In the genomic region with DNA sequence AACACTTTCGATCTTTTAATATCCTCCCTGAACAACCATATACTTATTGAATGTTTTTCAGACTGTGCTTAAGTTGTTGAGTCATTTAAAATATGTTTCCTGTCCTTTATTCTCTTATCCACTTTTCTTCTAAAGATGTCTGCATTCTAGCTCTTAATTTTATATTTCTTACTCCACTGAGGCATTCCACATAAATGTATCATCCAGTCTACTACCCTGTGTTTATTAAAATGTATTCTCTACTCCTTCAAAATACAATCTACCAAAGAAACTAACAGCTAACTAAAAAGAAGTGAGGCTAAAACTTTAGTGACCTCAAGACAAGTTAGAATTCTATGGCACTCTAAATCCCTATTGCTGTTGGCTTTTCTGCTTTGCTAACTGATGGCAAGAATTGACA, we compare ENCODE assay signal across 30 cellular contexts.
DNase-seq lines count a peak whose midpoint lies in the region; ATAC-seq and TF ChIP-seq lines count a peak whose summit lies in the region.
"Had no signal": no experiment of that assay in that cellular context is flagged by ENCODE, and none has a peak within 500 bp of the region (broad histone marks: within the 10 kb centered on the region; RNA-seq: fewer than 3 reads in every experiment).

No MANE protein-coding gene starts in this region.

- in situ Hi-C loops in GM23248 (cut with MboI) = no loop called here

- no peaks in the 10 kb centered on the region for H3K9me2 ChIP-seq in GM23248 (ENCODE audit: insufficient read depth)

- H3K4me2 ChIP-seq in GM23248 (ENCODE audit: unreplicated experiment) (peak overlapping the region; percentile 16), skeletal muscle satellite cell (ENCODE audit: low read length) (peak overlapping the region; percentile 10)

- peaks cover 43% of the 10 kb centered on the region for H3K4me1 ChIP-seq in GM23248 (ENCODE audit: insufficient read depth)
- peaks cover 21% of the 10 kb centered on the region for H3K4me1 ChIP-seq in skeletal muscle satellite cell (ENCODE audit: control insufficient read depth, insufficient read depth, low read length)
- peaks cover 0 to 5% (median 0%) of the 10 kb centered on the region in 4 donors for H3K4me1 ChIP-seq in sigmoid colon
- H3K4me1 ChIP-seq: gastrocnemius medialis had no signal

- H3K79me2 ChIP-seq in GM23248 (ENCODE audit: insufficient read depth) = no peaks in the 10 kb centered on the region

- TF ChIP-seq CTCF in sigmoid colon (IDR thresholded peaks at IDR 0.05) = no peak

- peak; percentile 8 for ATAC-seq in SK-N-SH treated with all-trans-retinoic acid at 6 μM for 48 hours
- ATAC-seq: activated T-helper 17 cell treated with anti-CD3 and anti-CD28 coated beads, Interleukin-2, amount 50 U/mL, for 72 hours; gastrocnemius medialis; left cardiac atrium had no signal

- no peak for TF ChIP-seq EP300 in sigmoid colon (IDR thresholded peaks at IDR 0.05)

- H3K9me3 ChIP-seq in GM23248 (ENCODE audit: low read depth) (no peaks in the 10 kb centered on the region), skeletal muscle satellite cell (replicated peaks; ENCODE audit: low read length) (no peaks in the 10 kb centered on the region), sigmoid colon (no peaks in the 10 kb centered on the region)
- H3K9me3 ChIP-seq: esophagus muscularis mucosa, gastrocnemius medialis, transverse colon had no signal

- H3F3A ChIP-seq in GM23248 (ENCODE audit: insufficient read depth) = peaks cover 32% of the 10 kb centered on the region

- TF ChIP-seq POLR2A in sigmoid colon (IDR thresholded peaks at IDR 0.05) = no peak

- WGBS in GM23248 (ENCODE audit: low coverage in 1 of 2, low lambda C conversion rate in 2 of 2, missing lambda C conversion rate in 2 of 2), 2 experiments = 55 to 68% methylated on average over 1 of the region's 1 CpG
- WGBS in sigmoid colon, 2 donors = 93 to 96% methylated on average over 1 of the region's 1 CpG

- DNase-seq in GM23248 (no peak), iris pigment epithelial cell (ENCODE audit: low read depth) (peak; percentile 37), sigmoid colon (no peak), GOT3 (lab: John Stamatoyannopoulos, UW) (no peak)
- no peak for DNase-seq in activated CD8-positive, alpha-beta memory T cell treated with anti-CD3 and anti-CD28 coated beads, Interleukin-2, amount 50 U/mL, for 4 hours
- DNase-seq: activated B cell treated with CpG ODN at 0.5 μM for 24 hours; activated CD4-positive, alpha-beta T cell treated with anti-CD3 and anti-CD28 coated beads, Interleukin-2, amount 50 U/mL, for 1 hour; activated CD8-positive, alpha-beta memory T cell treated with anti-CD3 and anti-CD28 coated beads, Interleukin-2, amount 50 U/mL, for 48 hours; anterior cingulate cortex; Calu3; central memory CD4-positive, alpha-beta T cell; DND-41; endodermal cell; gastrocnemius medialis; Kasumi-1; left cardiac atrium; NCI-H1048; NCI-H1694 treated with DMSO at 0.1 percent for 48 hours; NCI-H510A treated with DMSO at 0.1 percent for 48 hours; nucleus accumbens; SHP77; stimulated activated CD4-positive, alpha-beta T cell treated with anti-CD3 and anti-CD28 coated beads, Interleukin-1b, Interleukin-23, amount 100 ng/mL, for 48 hours; stimulated activated CD8-positive, alpha-beta memory T cell treated with anti-CD3 and anti-CD28 coated beads, Interleukin-4, amount 100 ng/mL, for 48 hours; T-helper 9 cell; transverse colon had no signal

- H3K27ac ChIP-seq in GM23248 (peak overlapping the region; percentile 38), sigmoid colon (no peak overlapping the region)
- H3K27ac ChIP-seq: C4-2B, esophagus muscularis mucosa, gastrocnemius medialis, transverse colon had no signal

- H3K4me3 ChIP-seq in GM23248 (no peak overlapping the region), skeletal muscle satellite cell (ENCODE audit: low read length) (no peak overlapping the region), sigmoid colon (no peak overlapping the region)
- H3K4me3 ChIP-seq: esophagus muscularis mucosa, gastrocnemius medialis, transverse colon had no signal

- no peaks in the 10 kb centered on the region for H4K20me1 ChIP-seq in GM23248 (ENCODE audit: insufficient read depth)

- H3K27me3 ChIP-seq in GM23248 (replicated peaks; ENCODE audit: insufficient read depth) (no peaks in the 10 kb centered on the region), skeletal muscle satellite cell (ENCODE audit: control insufficient read depth, insufficient read depth, low read length) (no peaks in the 10 kb centered on the region), sigmoid colon (no peaks in the 10 kb centered on the region)
- H3K27me3 ChIP-seq: esophagus muscularis mucosa, gastrocnemius medialis, transverse colon had no signal

- H3K9ac ChIP-seq in GM23248 (no peak overlapping the region), skeletal muscle satellite cell (ENCODE audit: low read depth, low read length) (no peak overlapping the region)

- H3K36me3 ChIP-seq in GM23248 (ENCODE audit: low read depth) (no peaks in the 10 kb centered on the region), skeletal muscle satellite cell (ENCODE audit: insufficient read depth, low read length) (no peaks in the 10 kb centered on the region), sigmoid colon (no peaks in the 10 kb centered on the region)
- H3K36me3 ChIP-seq: esophagus muscularis mucosa, gastrocnemius medialis, transverse colon had no signal

- intact Hi-C loops in sigmoid colon (cut with DNase I) = no loop called here

- peak overlapping the region; percentile 56 for H2AFZ ChIP-seq in GM23248

TF ChIP-seq in SK-N-SH treated with all-trans-retinoic acid at 6 μM for 48 hours, 23 proteins besides CTCF, POLR2A, EP300 and RAD21 (continues in another document):
- TF ChIP-seq, protein P1, sequence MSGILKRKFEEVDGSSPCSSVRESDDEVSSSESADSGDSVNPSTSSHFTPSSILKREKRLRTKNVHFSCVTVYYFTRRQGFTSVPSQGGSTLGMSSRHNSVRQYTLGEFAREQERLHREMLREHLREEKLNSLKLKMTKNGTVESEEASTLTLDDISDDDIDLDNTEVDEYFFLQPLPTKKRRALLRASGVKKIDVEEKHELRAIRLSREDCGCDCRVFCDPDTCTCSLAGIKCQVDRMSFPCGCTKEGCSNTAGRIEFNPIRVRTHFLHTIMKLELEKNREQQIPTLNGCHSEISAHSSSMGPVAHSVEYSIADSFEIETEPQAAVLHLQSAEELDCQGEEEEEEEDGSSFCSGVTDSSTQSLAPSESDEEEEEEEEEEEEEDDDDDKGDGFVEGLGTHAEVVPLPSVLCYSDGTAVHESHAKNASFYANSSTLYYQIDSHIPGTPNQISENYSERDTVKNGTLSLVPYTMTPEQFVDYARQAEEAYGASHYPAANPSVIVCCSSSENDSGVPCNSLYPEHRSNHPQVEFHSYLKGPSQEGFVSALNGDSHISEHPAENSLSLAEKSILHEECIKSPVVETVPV (CRISPR knock-in tag; IDR thresholded peaks at IDR 0.05) = no peak
- TF ChIP-seq SNAI2 (CRISPR knock-in tag; IDR thresholded peaks at IDR 0.05) (no peak), ZFP30 (CRISPR knock-in tag; IDR thresholded peaks at IDR 0.05) (no peak), PPARA (CRISPR knock-in tag; IDR thresholded peaks at IDR 0.05; ENCODE audit: borderline replicate concordance) (no peak), RARB (CRISPR knock-in tag; IDR thresholded peaks at IDR 0.05) (no peak), ZC3H10 (CRISPR knock-in tag; IDR thresholded peaks at IDR 0.05) (no peak), ZNF565 (CRISPR knock-in tag; conservative IDR thresholded peaks at IDR 0.05; ENCODE audit: low read depth) (no peak), ZFP3 (CRISPR knock-in tag; IDR thresholded peaks at IDR 0.05) (no peak), ESRRG (CRISPR knock-in tag; IDR thresholded peaks at IDR 0.05) (no peak), GLIS3 (CRISPR knock-in tag; IDR thresholded peaks at IDR 0.05) (no peak), ISL1 (CRISPR knock-in tag; IDR thresholded peaks at IDR 0.05) (no peak), ARNTL (CRISPR knock-in tag; IDR thresholded peaks at IDR 0.05; ENCODE audit: borderline replicate concordance, low read depth) (no peak), BACH2 (CRISPR knock-in tag; IDR thresholded peaks at IDR 0.05; ENCODE audit: borderline replicate concordance) (no peak), CSDC2 (CRISPR knock-in tag; IDR thresholded peaks at IDR 0.05) (no peak), OSR1 (CRISPR knock-in tag; IDR thresholded peaks at IDR 0.05) (no peak), TCF4 (CRISPR knock-in tag; IDR thresholded peaks at IDR 0.05; ENCODE audit: borderline replicate concordance) (no peak)
- TF ChIP-seq, protein P2, sequence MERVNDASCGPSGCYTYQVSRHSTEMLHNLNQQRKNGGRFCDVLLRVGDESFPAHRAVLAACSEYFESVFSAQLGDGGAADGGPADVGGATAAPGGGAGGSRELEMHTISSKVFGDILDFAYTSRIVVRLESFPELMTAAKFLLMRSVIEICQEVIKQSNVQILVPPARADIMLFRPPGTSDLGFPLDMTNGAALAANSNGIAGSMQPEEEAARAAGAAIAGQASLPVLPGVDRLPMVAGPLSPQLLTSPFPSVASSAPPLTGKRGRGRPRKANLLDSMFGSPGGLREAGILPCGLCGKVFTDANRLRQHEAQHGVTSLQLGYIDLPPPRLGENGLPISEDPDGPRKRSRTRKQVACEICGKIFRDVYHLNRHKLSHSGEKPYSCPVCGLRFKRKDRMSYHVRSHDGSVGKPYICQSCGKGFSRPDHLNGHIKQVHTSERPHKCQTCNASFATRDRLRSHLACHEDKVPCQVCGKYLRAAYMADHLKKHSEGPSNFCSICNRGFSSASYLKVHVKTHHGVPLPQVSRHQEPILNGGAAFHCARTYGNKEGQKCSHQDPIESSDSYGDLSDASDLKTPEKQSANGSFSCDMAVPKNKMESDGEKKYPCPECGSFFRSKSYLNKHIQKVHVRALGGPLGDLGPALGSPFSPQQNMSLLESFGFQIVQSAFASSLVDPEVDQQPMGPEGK (CRISPR knock-in tag; IDR thresholded peaks at IDR 0.05; ENCODE audit: borderline replicate concordance) = no peak
- TF ChIP-seq, protein P3, sequence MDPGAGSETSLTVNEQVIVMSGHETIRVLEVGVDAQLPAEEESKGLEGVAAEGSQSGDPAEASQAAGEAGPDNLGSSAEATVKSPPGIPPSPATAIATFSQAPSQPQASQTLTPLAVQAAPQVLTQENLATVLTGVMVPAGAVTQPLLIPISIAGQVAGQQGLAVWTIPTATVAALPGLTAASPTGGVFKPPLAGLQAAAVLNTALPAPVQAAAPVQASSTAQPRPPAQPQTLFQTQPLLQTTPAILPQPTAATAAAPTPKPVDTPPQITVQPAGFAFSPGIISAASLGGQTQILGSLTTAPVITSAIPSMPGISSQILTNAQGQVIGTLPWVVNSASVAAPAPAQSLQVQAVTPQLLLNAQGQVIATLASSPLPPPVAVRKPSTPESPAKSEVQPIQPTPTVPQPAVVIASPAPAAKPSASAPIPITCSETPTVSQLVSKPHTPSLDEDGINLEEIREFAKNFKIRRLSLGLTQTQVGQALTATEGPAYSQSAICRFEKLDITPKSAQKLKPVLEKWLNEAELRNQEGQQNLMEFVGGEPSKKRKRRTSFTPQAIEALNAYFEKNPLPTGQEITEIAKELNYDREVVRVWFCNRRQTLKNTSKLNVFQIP (CRISPR knock-in tag; IDR thresholded peaks at IDR 0.05; ENCODE audit: borderline replicate concordance, low read depth) = no peak
